In the genomic region with DNA sequence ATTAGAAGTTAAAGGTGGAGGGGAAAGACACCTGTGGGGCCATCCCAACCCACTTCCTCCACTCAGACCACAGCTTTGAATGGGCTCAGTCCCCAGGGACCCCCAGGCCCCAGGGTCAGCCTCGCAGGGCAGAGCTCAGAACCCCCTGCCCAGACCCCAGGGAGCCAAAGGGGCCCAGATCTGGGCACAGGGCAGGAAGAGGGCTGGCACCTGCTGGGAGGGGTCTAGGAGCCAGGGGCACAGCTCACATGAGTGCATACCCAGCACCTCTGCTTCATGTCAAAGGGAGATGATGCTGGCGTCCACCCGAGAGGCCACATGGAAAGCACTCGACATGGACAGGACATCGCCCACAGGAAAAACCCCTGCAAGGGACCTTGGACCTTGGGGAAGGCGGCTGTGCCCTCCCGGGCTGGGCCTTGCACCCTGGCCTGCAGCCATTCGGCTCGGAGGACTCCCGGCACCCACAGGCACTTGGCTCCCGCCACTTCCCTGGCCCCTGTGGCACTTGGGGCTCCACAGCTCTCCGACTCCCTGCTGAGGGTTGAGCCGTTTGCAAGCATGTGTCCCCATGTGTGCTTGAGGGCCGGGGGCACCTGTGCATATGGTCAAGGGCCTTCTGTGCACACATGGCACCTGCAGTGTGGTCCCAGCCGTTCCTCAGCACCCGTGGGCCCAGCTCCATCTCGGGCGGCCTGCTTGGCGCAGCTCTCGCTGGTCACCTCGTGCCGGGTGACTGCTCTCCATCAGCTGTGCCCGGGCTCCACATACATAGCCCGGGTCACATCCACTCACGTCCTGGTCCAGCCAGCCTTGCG, we compare ENCODE assay signal across 26 cellular contexts. TPM values are rescaled to one million over a fixed set of nuclear protein-coding genes. Genes with fewer than 3 reads are reported as not detected.
DNase-seq lines count a peak whose midpoint lies in the region; ATAC-seq and TF ChIP-seq lines count a peak whose summit lies in the region.
"Had no signal": no experiment of that assay in that cellular context is flagged by ENCODE, and none has a peak within 500 bp of the region (broad histone marks: within the 10 kb centered on the region; RNA-seq: fewer than 3 reads in every experiment).

No MANE protein-coding gene starts in this region.

- 86 to 90% (median 87%) methylated on average over 7 to 26 of the region's 26 CpGs for WGBS in heart left ventricle, 4 donors
- WGBS in liver: 69% methylated on average over 26 of the region's 26 CpGs

- H3K4me1 ChIP-seq in heart left ventricle (no peaks in the 10 kb centered on the region), RWPE2 (ENCODE audit: insufficient read depth, poor library complexity, severe bottlenecking) (no peaks in the 10 kb centered on the region), liver (ENCODE audit: control insufficient read depth in 4 of 4, insufficient read depth in 4 of 4, low read length in 3 of 4) (peaks cover 0 to 9% (median 7%) of the 10 kb centered on the region in 4 donors), upper lobe of right lung (no peaks in the 10 kb centered on the region)
- H3K4me1 ChIP-seq: gastrocnemius medialis, left lung, transverse colon had no signal

- DNase-seq in Right ventricle myocardium superior (peak; percentile 30), heart left ventricle (no peak), RWPE2 (ENCODE audit: low spot score) (peak; percentile 73), upper lobe of right lung (peak; percentile 62), NCI-H774 (lab: John Stamatoyannopoulos, UW) (no peak), NCI-H2196 treated with DMSO at 0.1 percent for 48 hours (lab: John Stamatoyannopoulos, UW; ENCODE audit: unreplicated experiment) (no peak)
- DNase-seq: activated CD4-positive, alpha-beta T cell treated with anti-CD3 and anti-CD28 coated beads for 48 hours; activated CD8-positive, alpha-beta memory T cell treated with anti-CD3 and anti-CD28 coated beads for 24 hours; activated naive CD8-positive, alpha-beta T cell treated with anti-CD3 and anti-CD28 coated beads, Interleukin-2, amount 50 U/mL, for 24 hours; activated T-cell treated with anti-CD3 and anti-CD28 coated beads, Interleukin-2, amount 50 U/mL, for 1 hour; gastrocnemius medialis; naive thymus-derived CD4-positive, alpha-beta T cell; NCI-H187 treated with DMSO at 0.1 percent for 48 hours; NCI-H69; nucleus accumbens; OCI-M1; SHP77; SW 1271; T-helper 9 cell; transverse colon had no signal

- H3K27ac ChIP-seq in heart left ventricle (no peak overlapping the region), RWPE2 (ENCODE audit: poor library complexity, severe bottlenecking) (no peak overlapping the region), liver (ENCODE audit: low read depth in 1 of 2, low read length in 2 of 2) (no peak overlapping the region), upper lobe of right lung (no peak overlapping the region)
- H3K27ac ChIP-seq: gastrocnemius medialis, left lung, transverse colon, VCaP had no signal

- peak in 1 of 2 donors; percentile 38 for TF ChIP-seq RAD21 in liver (IDR thresholded peaks at IDR 0.05)

- no peak for TF ChIP-seq POLR2A in heart left ventricle (IDR thresholded peaks at IDR 0.05)

- TF ChIP-seq CTCF in heart left ventricle (IDR thresholded peaks at IDR 0.05) (no peak), RWPE2 (IDR thresholded peaks at IDR 0.05; ENCODE audit: poor library complexity, severe bottlenecking) (no peak), liver (IDR thresholded peaks at IDR 0.05; ENCODE audit: low read depth, low read length, missing input control) (no peak), upper lobe of right lung (IDR thresholded peaks at IDR 0.05) (no peak)

- ATAC-seq in Right ventricle myocardium superior (ENCODE audit: poor library complexity) (no peak), heart left ventricle (no peak), RWPE2 (ENCODE audit: low read depth) (no peak), upper lobe of right lung (no peak), GM19467 (IDR thresholded peaks at IDR 0.05; ENCODE audit: unreplicated experiment) (no peak)
- ATAC-seq: activated naive CD8-positive, alpha-beta T cell treated with anti-CD3 and anti-CD28 coated beads, Interleukin-2, amount 50 U/mL, for 24 hours; CD8-positive, alpha-beta T cell; gastrocnemius medialis; left lung; naive thymus-derived CD4-positive, alpha-beta T cell had no signal

- no peak overlapping the region for H3K9ac ChIP-seq in liver (ENCODE audit: low read depth in 1 of 2, low read length in 2 of 2)

- no peaks in the 10 kb centered on the region for H3K9me3 ChIP-seq in heart left ventricle
- no peaks in the 10 kb centered on the region for H3K9me3 ChIP-seq in RWPE2 (ENCODE audit: severe bottlenecking)
- no peaks in the 10 kb centered on the region for H3K9me3 ChIP-seq in liver (ENCODE audit: control insufficient read depth in 4 of 4, low read length in 3 of 4)
- H3K9me3 ChIP-seq in upper lobe of right lung: no peaks in the 10 kb centered on the region
- H3K9me3 ChIP-seq: gastrocnemius medialis, left lung, transverse colon had no signal

- H3K27me3 ChIP-seq in heart left ventricle: no peaks in the 10 kb centered on the region
- H3K27me3 ChIP-seq in RWPE2 (ENCODE audit: insufficient read depth, poor library complexity, severe bottlenecking): no peaks in the 10 kb centered on the region
- H3K27me3 ChIP-seq in liver (ENCODE audit: control insufficient read depth in 4 of 4, insufficient read depth in 4 of 4, low read length in 3 of 4): no peaks in the 10 kb centered on the region
- H3K27me3 ChIP-seq in upper lobe of right lung: no peaks in the 10 kb centered on the region
- H3K27me3 ChIP-seq: gastrocnemius medialis, left lung, transverse colon had no signal

- H3K36me3 ChIP-seq in heart left ventricle (no peaks in the 10 kb centered on the region), RWPE2 (ENCODE audit: low read depth) (no peaks in the 10 kb centered on the region), liver (ENCODE audit: control insufficient read depth in 4 of 4, insufficient read depth in 3 of 4, low read depth in 1 of 4, low read length in 3 of 4) (no peaks in the 10 kb centered on the region), upper lobe of right lung (no peaks in the 10 kb centered on the region)
- H3K36me3 ChIP-seq: gastrocnemius medialis, transverse colon had no signal

- intact Hi-C loops in Right ventricle myocardium superior (cut with DNase I): no loop called here
- intact Hi-C loops in heart left ventricle (cut with DNase I): loop anchor here (5.0 to 10.0 kb wide), 8 partner anchors 87 to 480 kb away; partner anchors contain the start of gene TRAF3 (in 2 of the 10)
- intact Hi-C loops in upper lobe of right lung (cut with DNase I): no loop called here

- H3K4me3 ChIP-seq in heart left ventricle (no peak overlapping the region), RWPE2 (ENCODE audit: severe bottlenecking) (no peak overlapping the region), liver (ENCODE audit: low read depth in 1 of 3, low read length in 3 of 3) (no peak overlapping the region), upper lobe of right lung (no peak overlapping the region)
- H3K4me3 ChIP-seq: gastrocnemius medialis, left lung, transverse colon had no signal

TF ChIP-seq in liver, 16 proteins besides CTCF, POLR2A, EP300 and RAD21:
- TF ChIP-seq TAF1 (conservative IDR thresholded peaks at IDR 0.05): no peak
- no peak for TF ChIP-seq RXRA (IDR thresholded peaks at IDR 0.05)
- TF ChIP-seq FOXA1 (IDR thresholded peaks at IDR 0.05): no peak
- TF ChIP-seq, protein P1, sequence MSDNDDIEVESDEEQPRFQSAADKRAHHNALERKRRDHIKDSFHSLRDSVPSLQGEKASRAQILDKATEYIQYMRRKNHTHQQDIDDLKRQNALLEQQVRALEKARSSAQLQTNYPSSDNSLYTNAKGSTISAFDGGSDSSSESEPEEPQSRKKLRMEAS (IDR thresholded peaks at IDR 0.05): no peak
- peak; percentile 36 for TF ChIP-seq HNF4G (IDR thresholded peaks at IDR 0.05)
- TF ChIP-seq HNF4A (conservative IDR thresholded peaks at IDR 0.05): peak; percentile 65 to 79
- no peak for TF ChIP-seq FOXA2 (IDR thresholded peaks at IDR 0.05)
- no peak for TF ChIP-seq ATF3 (IDR thresholded peaks at IDR 0.05)
- TF ChIP-seq YY1 (IDR thresholded peaks at IDR 0.05): no peak

RNA-seq across cellular contexts. Expression of gene AMN, which starts 7.8 kb away (rescaled TPM):
- not detected for total RNA-seq in Right ventricle myocardium superior
- total RNA-seq in heart left ventricle: under 1 TPM in 1 of 9 donors, not detected in 8; 0.36 TPM
- polyA plus RNA-seq in heart left ventricle: under 1 TPM; 0.11 to 0.21 TPM
- total RNA-seq in liver: 10 to 100 TPM in 1 of 2 donors, 1 to 10 TPM in 1; 2.1 to 51.2 TPM
- polyA plus RNA-seq in liver: 10 to 100 TPM in 1 of 2 donors, 1 to 10 TPM in 1; 5.1 to 12.1 TPM
- 19.8 TPM for total RNA-seq in upper lobe of right lung
- total RNA-seq: G401 had no signal

Comparison
In these comparisons a context has a peak if more than half of its experiments do, and no peak if none do; other contexts are left out.
1. DNase-seq: peak in Right ventricle myocardium superior (single experiment), RWPE2 (single experiment) and upper lobe of right lung (single experiment); none in heart left ventricle (0 of 5), NCI-H774 (single experiment) and NCI-H2196 treated with DMSO at 0.1 percent for 48 hours (single experiment).
2. intact Hi-C loops: an anchor here in heart left ventricle (5.0 to 10.0 kb wide); none called in Right ventricle myocardium superior and upper lobe of right lung.